ENCODE assay signal across 1 cellular context in genomic region chr14:103628684-103629502, GRCh38.
TF ChIP-seq lines count a peak whose summit lies in the region.

Gene KLC1, plus strand, starts transcription at chr14:103629211. Its CDS starts 25,354 bp downstream, at chr14:103654565.

TF ChIP-seq in HepG2, 621 proteins besides CTCF, POLR2A, EP300 and RAD21 (continued from another document and continues in another):
- TF ChIP-seq TFAP4 (IDR thresholded peaks at IDR 0.05; ENCODE audit: borderline replicate concordance, low read depth): 0 out of 2 replicates have a peak, but pooled peaks have one; percentile 7
- TF ChIP-seq ZFX (CRISPR knock-in tag; IDR thresholded peaks at IDR 0.05; ENCODE audit: low read depth): peak; percentile 76
- TF ChIP-seq XBP1 (CRISPR knock-in tag; IDR thresholded peaks at IDR 0.05): no peak
- peak; percentile 83; the same call in 1 of the 2 replicates for TF ChIP-seq GABPB1 (CRISPR knock-in tag; IDR thresholded peaks at IDR 0.05)
- no peak; the same call in 1 of the 2 replicates for TF ChIP-seq BORCS8-MEF2B (CRISPR knock-in tag; IDR thresholded peaks at IDR 0.05)
- peak; percentile 85; the same call in 1 of the 2 replicates for TF ChIP-seq ARID4A (CRISPR knock-in tag; IDR thresholded peaks at IDR 0.05; ENCODE audit: borderline replicate concordance)
- peak; percentile 45; the same call in 1 of the 2 replicates for TF ChIP-seq ZNF234 (CRISPR knock-in tag; conservative IDR thresholded peaks at IDR 0.05)
- no peak for TF ChIP-seq BCLAF1 (IDR thresholded peaks at IDR 0.05)
- TF ChIP-seq ZNF543 (CRISPR knock-in tag; IDR thresholded peaks at IDR 0.05): peak; percentile 57; the same call in 1 of the 2 replicates
- TF ChIP-seq ZFP91 (CRISPR knock-in tag; IDR thresholded peaks at IDR 0.05; ENCODE audit: borderline replicate concordance): peak; percentile 50; the same call in 1 of the 2 replicates
- TF ChIP-seq SMAD1 (CRISPR knock-in tag; IDR thresholded peaks at IDR 0.05; ENCODE audit: borderline replicate concordance, low read depth): no peak
- 0 out of 2 replicates have a peak, but pooled peaks have one; percentile 65 for TF ChIP-seq ZNF616 (CRISPR knock-in tag; IDR thresholded peaks at IDR 0.05; ENCODE audit: low read depth)
- TF ChIP-seq CBX2 (IDR thresholded peaks at IDR 0.05; ENCODE audit: low read depth, low read length): no peak
- no peak for TF ChIP-seq CBX2 (CRISPR knock-in tag; IDR thresholded peaks at IDR 0.05; ENCODE audit: low read depth)
- TF ChIP-seq RARG (CRISPR knock-in tag; IDR thresholded peaks at IDR 0.05; ENCODE audit: low read depth): no peak
- no peak for TF ChIP-seq ZSCAN30 (CRISPR knock-in tag; IDR thresholded peaks at IDR 0.05)
- peak; percentile 91 for TF ChIP-seq MTERF4 (CRISPR knock-in tag; IDR thresholded peaks at IDR 0.05)
- no peak for TF ChIP-seq MYNN (CRISPR knock-in tag; IDR thresholded peaks at IDR 0.05; ENCODE audit: low read depth)
- TF ChIP-seq, protein P1, sequence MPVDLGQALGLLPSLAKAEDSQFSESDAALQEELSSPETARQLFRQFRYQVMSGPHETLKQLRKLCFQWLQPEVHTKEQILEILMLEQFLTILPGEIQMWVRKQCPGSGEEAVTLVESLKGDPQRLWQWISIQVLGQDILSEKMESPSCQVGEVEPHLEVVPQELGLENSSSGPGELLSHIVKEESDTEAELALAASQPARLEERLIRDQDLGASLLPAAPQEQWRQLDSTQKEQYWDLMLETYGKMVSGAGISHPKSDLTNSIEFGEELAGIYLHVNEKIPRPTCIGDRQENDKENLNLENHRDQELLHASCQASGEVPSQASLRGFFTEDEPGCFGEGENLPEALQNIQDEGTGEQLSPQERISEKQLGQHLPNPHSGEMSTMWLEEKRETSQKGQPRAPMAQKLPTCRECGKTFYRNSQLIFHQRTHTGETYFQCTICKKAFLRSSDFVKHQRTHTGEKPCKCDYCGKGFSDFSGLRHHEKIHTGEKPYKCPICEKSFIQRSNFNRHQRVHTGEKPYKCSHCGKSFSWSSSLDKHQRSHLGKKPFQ (CRISPR knock-in tag; IDR thresholded peaks at IDR 0.05; ENCODE audit: insufficient replicate concordance): no peak
- TF ChIP-seq ZNF275 (CRISPR knock-in tag; IDR thresholded peaks at IDR 0.05; ENCODE audit: borderline replicate concordance): peak; percentile 24; the same call in 1 of the 2 replicates
- no peak for TF ChIP-seq JUNB (CRISPR knock-in tag; IDR thresholded peaks at IDR 0.05; ENCODE audit: borderline replicate concordance)
- TF ChIP-seq MED8 (CRISPR knock-in tag; IDR thresholded peaks at IDR 0.05; ENCODE audit: insufficient replicate concordance): peak; percentile 30
- TF ChIP-seq ZNF207 (IDR thresholded peaks at IDR 0.05; ENCODE audit: borderline replicate concordance): no peak
- peak; percentile 60; the same call in 1 of the 2 replicates for TF ChIP-seq TSC22D2 (CRISPR knock-in tag; IDR thresholded peaks at IDR 0.05; ENCODE audit: borderline replicate concordance)
- no peak for TF ChIP-seq ZNF256 (CRISPR knock-in tag; conservative IDR thresholded peaks at IDR 0.05)
- TF ChIP-seq, protein P2, sequence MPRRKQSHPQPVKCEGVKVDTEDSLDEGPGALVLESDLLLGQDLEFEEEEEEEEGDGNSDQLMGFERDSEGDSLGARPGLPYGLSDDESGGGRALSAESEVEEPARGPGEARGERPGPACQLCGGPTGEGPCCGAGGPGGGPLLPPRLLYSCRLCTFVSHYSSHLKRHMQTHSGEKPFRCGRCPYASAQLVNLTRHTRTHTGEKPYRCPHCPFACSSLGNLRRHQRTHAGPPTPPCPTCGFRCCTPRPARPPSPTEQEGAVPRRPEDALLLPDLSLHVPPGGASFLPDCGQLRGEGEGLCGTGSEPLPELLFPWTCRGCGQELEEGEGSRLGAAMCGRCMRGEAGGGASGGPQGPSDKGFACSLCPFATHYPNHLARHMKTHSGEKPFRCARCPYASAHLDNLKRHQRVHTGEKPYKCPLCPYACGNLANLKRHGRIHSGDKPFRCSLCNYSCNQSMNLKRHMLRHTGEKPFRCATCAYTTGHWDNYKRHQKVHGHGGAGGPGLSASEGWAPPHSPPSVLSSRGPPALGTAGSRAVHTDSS (CRISPR knock-in tag; conservative IDR thresholded peaks at IDR 0.05): no peak
- TF ChIP-seq, protein P3, sequence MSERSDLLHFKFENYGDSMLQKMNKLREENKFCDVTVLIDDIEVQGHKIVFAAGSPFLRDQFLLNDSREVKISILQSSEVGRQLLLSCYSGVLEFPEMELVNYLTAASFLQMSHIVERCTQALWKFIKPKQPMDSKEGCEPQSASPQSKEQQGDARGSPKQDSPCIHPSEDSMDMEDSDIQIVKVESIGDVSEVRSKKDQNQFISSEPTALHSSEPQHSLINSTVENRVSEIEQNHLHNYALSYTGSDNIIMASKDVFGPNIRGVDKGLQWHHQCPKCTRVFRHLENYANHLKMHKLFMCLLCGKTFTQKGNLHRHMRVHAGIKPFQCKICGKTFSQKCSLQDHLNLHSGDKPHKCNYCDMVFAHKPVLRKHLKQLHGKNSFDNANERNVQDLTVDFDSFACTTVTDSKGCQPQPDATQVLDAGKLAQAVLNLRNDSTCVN (CRISPR knock-in tag; IDR thresholded peaks at IDR 0.05; ENCODE audit: borderline replicate concordance): no peak
- TF ChIP-seq AKAP8 (CRISPR knock-in tag; IDR thresholded peaks at IDR 0.05): no peak
- no peak for TF ChIP-seq MTA1 (CRISPR knock-in tag; IDR thresholded peaks at IDR 0.05; ENCODE audit: borderline replicate concordance)
- TF ChIP-seq ETV5 (CRISPR knock-in tag; IDR thresholded peaks at IDR 0.05; ENCODE audit: borderline replicate concordance): no peak
- no peak for TF ChIP-seq MIER3 (CRISPR knock-in tag; IDR thresholded peaks at IDR 0.05; ENCODE audit: borderline replicate concordance)
- no peak for TF ChIP-seq STAG1 (CRISPR knock-in tag; IDR thresholded peaks at IDR 0.05)
- peak; percentile 73; the same call in 1 of the 2 replicates for TF ChIP-seq CREM (IDR thresholded peaks at IDR 0.05)
- peak; percentile 79 for TF ChIP-seq CREM (CRISPR knock-in tag; IDR thresholded peaks at IDR 0.05)
- TF ChIP-seq TP53 (CRISPR knock-in tag; conservative IDR thresholded peaks at IDR 0.05): 0 out of 2 replicates have a peak, but pooled peaks have one; percentile 7
- TF ChIP-seq DNMT3B (CRISPR knock-in tag; conservative IDR thresholded peaks at IDR 0.05): no peak
- TF ChIP-seq HMGA1 (CRISPR knock-in tag; conservative IDR thresholded peaks at IDR 0.05): no peak
- TF ChIP-seq, protein P4, sequence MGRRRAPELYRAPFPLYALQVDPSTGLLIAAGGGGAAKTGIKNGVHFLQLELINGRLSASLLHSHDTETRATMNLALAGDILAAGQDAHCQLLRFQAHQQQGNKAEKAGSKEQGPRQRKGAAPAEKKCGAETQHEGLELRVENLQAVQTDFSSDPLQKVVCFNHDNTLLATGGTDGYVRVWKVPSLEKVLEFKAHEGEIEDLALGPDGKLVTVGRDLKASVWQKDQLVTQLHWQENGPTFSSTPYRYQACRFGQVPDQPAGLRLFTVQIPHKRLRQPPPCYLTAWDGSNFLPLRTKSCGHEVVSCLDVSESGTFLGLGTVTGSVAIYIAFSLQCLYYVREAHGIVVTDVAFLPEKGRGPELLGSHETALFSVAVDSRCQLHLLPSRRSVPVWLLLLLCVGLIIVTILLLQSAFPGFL (CRISPR knock-in tag; IDR thresholded peaks at IDR 0.05): no peak
- no peak for TF ChIP-seq FOXM1 (CRISPR knock-in tag; IDR thresholded peaks at IDR 0.05)
- no peak for TF ChIP-seq ZFP41 (CRISPR knock-in tag; IDR thresholded peaks at IDR 0.05; ENCODE audit: borderline replicate concordance)
- TF ChIP-seq KAT8 (CRISPR knock-in tag; IDR thresholded peaks at IDR 0.05): peak; percentile 68; the same call in 1 of the 2 replicates
- TF ChIP-seq SMAD3 (CRISPR knock-in tag; IDR thresholded peaks at IDR 0.05): no peak
- TF ChIP-seq, protein P5, sequence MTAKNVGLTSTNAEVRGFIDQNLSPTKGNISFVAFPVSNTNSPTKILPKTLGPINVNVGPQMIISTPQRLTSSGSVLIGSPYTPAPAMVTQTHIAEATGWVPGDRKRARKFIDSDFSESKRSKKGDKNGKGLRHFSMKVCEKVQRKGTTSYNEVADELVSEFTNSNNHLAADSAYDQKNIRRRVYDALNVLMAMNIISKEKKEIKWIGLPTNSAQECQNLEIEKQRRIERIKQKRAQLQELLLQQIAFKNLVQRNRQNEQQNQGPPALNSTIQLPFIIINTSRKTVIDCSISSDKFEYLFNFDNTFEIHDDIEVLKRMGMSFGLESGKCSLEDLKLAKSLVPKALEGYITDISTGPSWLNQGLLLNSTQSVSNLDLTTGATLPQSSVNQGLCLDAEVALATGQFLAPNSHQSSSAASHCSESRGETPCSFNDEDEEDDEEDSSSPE (CRISPR knock-in tag; IDR thresholded peaks at IDR 0.05): no peak
- peak; percentile 91 for TF ChIP-seq ZFY (CRISPR knock-in tag; IDR thresholded peaks at IDR 0.05)
- TF ChIP-seq ZNF598 (CRISPR knock-in tag; IDR thresholded peaks at IDR 0.05; ENCODE audit: borderline replicate concordance): no peak
